Comparison of ENCODE assay signal across 15 cellular contexts in genomic region chr19:56148955-56149655, GRCh38. TPM values are rescaled to one million over a fixed set of nuclear protein-coding genes. Genes with fewer than 3 reads are reported as not detected.
DNase-seq lines count a peak whose midpoint lies in the region; ATAC-seq, FAIRE-seq and TF ChIP-seq lines count a peak whose summit lies in the region.
"Not testable (repeated sequence)": the region's sequence is repeated elsewhere in the genome, so short reads cannot be mapped to it uniquely, and the experiment has no call there.
"Had no signal": no experiment of that assay in that cellular context is flagged by ENCODE, and none has a peak within 500 bp of the region (broad histone marks: within the 10 kb centered on the region; RNA-seq: fewer than 3 reads in every experiment).

No MANE protein-coding gene starts in this region.

- CTCF ChIA-PET in A549 (lab: Yijun Ruan, JAX), result interaction anchor here (1.1 kb wide), 1 partner anchor 23 kb away, joined by 3 read pairs; no protein-coding TSS in a partner anchor
- CTCF ChIA-PET in WTC11 (lab: Charles Lee); HepG2 (lab: Yijun Ruan, JAX; ENCODE audit: low intra/inter-chr PET ratio, low total read pairs): not testable (repeated sequence)

- H3K27me3 ChIP-seq in heart right ventricle; HepG2 (ENCODE audit: control insufficient read depth in 1 of 2, insufficient read depth in 2 of 2, low read length in 2 of 2); osteoblast (ENCODE audit: insufficient read depth, low read length): not testable (repeated sequence)

- not testable (repeated sequence) for DNase-seq in A549 (ENCODE audit: low read depth in 1 of 2, low spot score in 1 of 2); WTC11 (ENCODE audit: low spot score); heart right ventricle; HepG2 (ENCODE audit: low spot score)
- peak; percentile 8 for DNase-seq in osteoblast (ENCODE audit: insufficient read length, low spot score, missing footprints)

- WGBS in A549 (ENCODE audit: missing lambda C conversion rate), result 86% methylated on average over 12 of the region's 12 CpGs
- WGBS in heart right ventricle, 2 donors, result 95 to 97% methylated on average over 12 of the region's 12 CpGs
- WGBS in HepG2 (ENCODE audit: low lambda C conversion rate), result 96% methylated on average over 12 of the region's 12 CpGs

- H4K20me1 ChIP-seq in HepG2 (ENCODE audit: insufficient read depth, low read length) (peaks cover 30% of the 10 kb centered on the region; the same call in 1 of the 2 replicates), osteoblast (ENCODE audit: insufficient read depth, low read length) (peaks cover 18% of the 10 kb centered on the region)

- not testable (repeated sequence) for H3K9me3 Mint-ChIP-seq in WTC11

- H3K4me1 Mint-ChIP-seq in WTC11, result peaks cover 19% of the 10 kb centered on the region

- intact Hi-C loops in heart right ventricle (cut with DNase I), result loop anchor here in 3 of 10 donors (5.0 to 10.0 kb wide), 2 partner anchors 42 to 166 kb away; partner anchors contain the start of gene ZSCAN5A (in 2 of the 3)
- intact Hi-C loops in HepG2 (cut with micrococcal nuclease; ENCODE audit: unreplicated experiment), result not testable (repeated sequence)

- H3K79me2 ChIP-seq in HepG2 (ENCODE audit: insufficient read depth, low read length) (peaks cover 48% of the 10 kb centered on the region), osteoblast (ENCODE audit: insufficient read depth, low read length) (peaks cover 20% of the 10 kb centered on the region)

- POLR2A ChIA-PET in A549 (lab: Yijun Ruan, JAX); WTC11 (lab: Charles Lee); HepG2 (lab: Yijun Ruan, JAX): not testable (repeated sequence)

- not testable (repeated sequence) for H3K27ac Mint-ChIP-seq in WTC11

- TF ChIP-seq RAD21 in A549 (conservative IDR thresholded peaks at IDR 0.05 in 1 of 2, IDR thresholded peaks at IDR 0.05 in 1 of 2); HepG2 (CRISPR knock-in tag; IDR thresholded peaks at IDR 0.05): not testable (repeated sequence)

- H3K27me3 Mint-ChIP-seq in WTC11 (ENCODE audit: low read depth), result not testable (repeated sequence)

- not testable (repeated sequence) for H3K9me3 ChIP-seq in A549; heart right ventricle; HepG2 (ENCODE audit: low read length); osteoblast (ENCODE audit: low read depth, low read length)

- H3K4me2 ChIP-seq in A549; HepG2 (ENCODE audit: low read depth, low read length); osteoblast (ENCODE audit: insufficient read depth, low read length): not testable (repeated sequence)

- not testable (repeated sequence) for H3K4me1 ChIP-seq in A549; osteoblast (ENCODE audit: insufficient read depth, low read length)
- peaks cover 0 to 26% (median 4%) of the 10 kb centered on the region in 9 donors for H3K4me1 ChIP-seq in heart right ventricle
- H3K4me1 ChIP-seq in HepG2 (ENCODE audit: insufficient read depth, low read length), result peaks cover 40% of the 10 kb centered on the region

- not testable (repeated sequence) for H3K4me3 ChIP-seq in A549; heart right ventricle; HepG2 (replicated peaks in 1 of 3; ENCODE audit: insufficient read depth in 1 of 3, low read depth in 2 of 3, low read length in 3 of 3); osteoblast (ENCODE audit: insufficient read depth, low read length)

- H3K27ac ChIP-seq in A549; HepG2 (ENCODE audit: extremely low read length, insufficient read depth, low read length); osteoblast (ENCODE audit: low read depth, low read length): not testable (repeated sequence)
- H3K27ac ChIP-seq in heart right ventricle, result peak overlapping the region in 6 of 10 donors; percentile 25 to 74 (median 60)

- H3K4me3 Mint-ChIP-seq in WTC11, result not testable (repeated sequence)

- in situ Hi-C loops in HepG2 (cut with HindIII; ENCODE audit: extremely low pct_ligation_motif_present, low pct_unique_long_range_greater_than_20kb), result not testable (repeated sequence)

- H3K36me3 Mint-ChIP-seq in WTC11, result peaks cover 33% of the 10 kb centered on the region

- not testable (repeated sequence) for BruUV-seq in HepG2 (replicated peaks; lab: Mats Ljungman, UMichigan)

- not testable (repeated sequence) for TF ChIP-seq CTCF in A549 (IDR thresholded peaks at IDR 0.05); WTC11 (IDR thresholded peaks at IDR 0.05); heart right ventricle (IDR thresholded peaks at IDR 0.05); HepG2 (CRISPR knock-in tag; IDR thresholded peaks at IDR 0.05); osteoblast (IDR thresholded peaks at IDR 0.05; ENCODE audit: extremely low read depth, low read depth, low read length)

- ATAC-seq in A549, WTC11, heart right ventricle, HepG2: not testable (repeated sequence)

- FAIRE-seq in A549 (lab: Jason Lieb, UNC); HepG2 (lab: Jason Lieb, UNC): not testable (repeated sequence)

- not testable (repeated sequence) for H2AFZ ChIP-seq in HepG2 (ENCODE audit: low read length); osteoblast (ENCODE audit: low read length)

- TF ChIP-seq POLR2A in A549 (IDR thresholded peaks at IDR 0.05; ENCODE audit: low read length); HepG2 (IDR thresholded peaks at IDR 0.05; ENCODE audit: insufficient read depth in 1 of 2, low read depth in 2 of 2, low read length in 2 of 2): not testable (repeated sequence)

- TF ChIP-seq EP300 in A549 (IDR thresholded peaks at IDR 0.05); HepG2 (IDR thresholded peaks at IDR 0.05; ENCODE audit: low read depth in 2 of 2, low read length in 2 of 2); HepG2 (CRISPR knock-in tag; IDR thresholded peaks at IDR 0.05; ENCODE audit: borderline replicate concordance): not testable (repeated sequence)

- H3K36me3 ChIP-seq in heart right ventricle, result peaks cover 0 to 45% (median 0%) of the 10 kb centered on the region in 9 donors
- peaks cover 10 to 50% of the 10 kb centered on the region in 2 experiments; a peak in 4 of 5 replicates for H3K36me3 ChIP-seq in HepG2 (replicated peaks in 1 of 2; ENCODE audit: control insufficient read depth in 1 of 2, insufficient read depth in 2 of 2, low read length in 2 of 2)
- not testable (repeated sequence) for H3K36me3 ChIP-seq in osteoblast (ENCODE audit: insufficient read depth, low read length)

- not testable (repeated sequence) for H3K9ac ChIP-seq in HepG2 (ENCODE audit: insufficient read depth, low read depth, low read length)

RNA-seq across cellular contexts. Expression of gene ZNF444, which starts 8.0 kb away (rescaled TPM):
- polyA plus RNA-seq in A549 (2011; rRNA removed), result 10.5 and 16.5 TPM in 2 replicates
- 25.2 and 37.2 TPM in 2 replicates for polyA plus RNA-seq in A549 (2012; cell fraction: cytosol; rRNA removed)
- 65.0 and 72.7 TPM in 2 replicates for polyA plus RNA-seq in A549 (2012; cell fraction: nucleus; rRNA removed)
- 23.1 to 26.2 TPM (median 25.5 TPM) in 3 replicates for polyA plus RNA-seq in A549 (2017; fragmentation: RNase III; extraction: RNeasy Plus Mini Kit Qiagen cat#74134 plus additional on column Dnase treatment)
- 15.4 and 15.6 TPM in 2 replicates for polyA minus RNA-seq in A549 (2011; rRNA and poly(A)+ RNA removed)
- total RNA-seq in WTC11 (2021), result 84.0 to 87.9 TPM (median 87.7 TPM) in 3 replicates
- total RNA-seq in heart right ventricle, result 10 to 100 TPM; 15.1 to 25.1 (median 22.2) TPM
- polyA plus RNA-seq in heart right ventricle, result 10 to 100 TPM; 22.8 to 25.6 TPM
- 24.4 and 30.3 TPM in 2 replicates for total RNA-seq in HepG2 (2016; rRNA removed; fragmentation: Illumina TruSeq; extraction: Trizol)
- 8.7 and 10.7 TPM in 2 replicates for total RNA-seq in HepG2 (2016; cell fraction: cytosol; rRNA removed; fragmentation: Illumina TruSeq; extraction: Trizol; ENCODE audit: low read depth)
- 24.3 and 28.9 TPM in 2 replicates for total RNA-seq in HepG2 (2016; cell fraction: insoluble cytoplasmic fraction; rRNA removed; fragmentation: Illumina TruSeq; extraction: Trizol)
- total RNA-seq in HepG2 (2016; cell fraction: membrane; rRNA removed; fragmentation: Illumina TruSeq; extraction: Trizol), result 18.5 and 19.0 TPM in 2 replicates
- 16.6 and 20.8 TPM in 2 replicates for total RNA-seq in HepG2 (2016; cell fraction: nucleus; rRNA removed; fragmentation: Illumina TruSeq; extraction: Trizol)
- polyA plus RNA-seq in HepG2 (2011; rRNA removed), result 27.4 and 34.2 TPM in 2 replicates
- 26.3 and 39.4 TPM in 2 replicates for polyA plus RNA-seq in HepG2 (2011; cell fraction: cytosol; rRNA removed)
- 141 and 147 TPM in 2 replicates for polyA plus RNA-seq in HepG2 (2011; cell fraction: nucleus; rRNA removed)
- 31.4 and 36.8 TPM in 2 replicates for polyA plus RNA-seq in HepG2 (2012)
- polyA plus RNA-seq in HepG2 (2016; cell fraction: cytosol; fragmentation: Illumina TruSeq; extraction: Trizol; ENCODE audit: low read depth), result 9.9 and 10.2 TPM in 2 replicates
- polyA plus RNA-seq in HepG2 (2016; cell fraction: insoluble cytoplasmic fraction; fragmentation: Illumina TruSeq; extraction: Trizol; ENCODE audit: low read depth), result 35.6 and 37.8 TPM in 2 replicates
- polyA plus RNA-seq in HepG2 (2016; cell fraction: membrane; fragmentation: Illumina TruSeq; extraction: Trizol; ENCODE audit: low read depth), result 15.1 and 15.7 TPM in 2 replicates
- 59.4 and 67.1 TPM in 2 replicates for polyA plus RNA-seq in HepG2 (2016; cell fraction: nucleus; fragmentation: Illumina TruSeq; extraction: Trizol; ENCODE audit: insufficient read depth, low read depth)
- polyA minus RNA-seq in HepG2 (2011; rRNA and poly(A)+ RNA removed; ENCODE audit: low replicate concordance), result 7.0 and 28.3 TPM in 2 replicates
- polyA minus RNA-seq in HepG2 (2011; cell fraction: cytosol; rRNA and poly(A)+ RNA removed), result 15.8 and 20.3 TPM in 2 replicates
- 11.1 and 17.4 TPM in 2 replicates for polyA minus RNA-seq in HepG2 (2011; cell fraction: nucleus; rRNA and poly(A)+ RNA removed)
- 13.0 and 16.6 TPM in 2 replicates for total RNA-seq in osteoblast

RNA-seq across cellular contexts. Expression of gene GALP, which starts 26.7 kb away (rescaled TPM):
- polyA plus RNA-seq in A549 (2011; rRNA removed), result not detected in 2 replicates
- not detected in 2 replicates for polyA plus RNA-seq in A549 (2012; cell fraction: cytosol; rRNA removed)
- not detected in 2 replicates for polyA plus RNA-seq in A549 (2012; cell fraction: nucleus; rRNA removed)
- polyA plus RNA-seq in A549 (2017; fragmentation: RNase III; extraction: RNeasy Plus Mini Kit Qiagen cat#74134 plus additional on column Dnase treatment), result not detected in 3 replicates
- not detected in 2 replicates for polyA minus RNA-seq in A549 (2011; rRNA and poly(A)+ RNA removed)
- not detected in 3 replicates for total RNA-seq in WTC11 (2021)
- not detected for total RNA-seq in heart right ventricle
- not detected for polyA plus RNA-seq in heart right ventricle
- not detected in 2 replicates for total RNA-seq in HepG2 (2016; rRNA removed; fragmentation: Illumina TruSeq; extraction: Trizol)
- total RNA-seq in HepG2 (2016; cell fraction: cytosol; rRNA removed; fragmentation: Illumina TruSeq; extraction: Trizol; ENCODE audit: low read depth), result not detected in 2 replicates
- not detected in 2 replicates for total RNA-seq in HepG2 (2016; cell fraction: insoluble cytoplasmic fraction; rRNA removed; fragmentation: Illumina TruSeq; extraction: Trizol)
- not detected in 2 replicates for total RNA-seq in HepG2 (2016; cell fraction: membrane; rRNA removed; fragmentation: Illumina TruSeq; extraction: Trizol)
- total RNA-seq in HepG2 (2016; cell fraction: nucleus; rRNA removed; fragmentation: Illumina TruSeq; extraction: Trizol), result not detected in 2 replicates
- polyA plus RNA-seq in HepG2 (2011; rRNA removed), result not detected in 2 replicates
- polyA plus RNA-seq in HepG2 (2011; cell fraction: cytosol; rRNA removed), result not detected in 2 replicates
- polyA plus RNA-seq in HepG2 (2011; cell fraction: nucleus; rRNA removed), result not detected in 2 replicates
- not detected in 2 replicates for polyA plus RNA-seq in HepG2 (2012)
- polyA plus RNA-seq in HepG2 (2016; cell fraction: cytosol; fragmentation: Illumina TruSeq; extraction: Trizol; ENCODE audit: low read depth), result not detected in 2 replicates
- not detected in 2 replicates for polyA plus RNA-seq in HepG2 (2016; cell fraction: insoluble cytoplasmic fraction; fragmentation: Illumina TruSeq; extraction: Trizol; ENCODE audit: low read depth)
- not detected in 2 replicates for polyA plus RNA-seq in HepG2 (2016; cell fraction: membrane; fragmentation: Illumina TruSeq; extraction: Trizol; ENCODE audit: low read depth)
- not detected in 2 replicates for polyA plus RNA-seq in HepG2 (2016; cell fraction: nucleus; fragmentation: Illumina TruSeq; extraction: Trizol; ENCODE audit: insufficient read depth, low read depth)
- polyA minus RNA-seq in HepG2 (2011; rRNA and poly(A)+ RNA removed; ENCODE audit: low replicate concordance), result not detected in 2 replicates
- polyA minus RNA-seq in HepG2 (2011; cell fraction: cytosol; rRNA and poly(A)+ RNA removed), result not detected in 2 replicates
- polyA minus RNA-seq in HepG2 (2011; cell fraction: nucleus; rRNA and poly(A)+ RNA removed), result not detected in 2 replicates
- total RNA-seq in osteoblast, result not detected in 2 replicates
- total RNA-seq: A172; A673; CD4-positive, alpha-beta memory T cell; CD4-positive, CD25-positive, alpha-beta regulatory T cell; CD8-positive, alpha-beta memory T cell; Daoy; G401; GM12878 had no signal
- polyA plus RNA-seq: AG04450; CD14-positive monocyte; CD4-positive, alpha-beta memory T cell; CD4-positive, CD25-positive, alpha-beta regulatory T cell; CD8-positive, alpha-beta memory T cell; GM12878 had no signal

RNA-seq across cellular contexts. Expression of gene ZNF787, which starts 28.0 kb away (rescaled TPM):
- polyA plus RNA-seq in A549 (2011; rRNA removed) (10.7 and 12.5 TPM in 2 replicates), A549 (2017; fragmentation: RNase III; extraction: RNeasy Plus Mini Kit Qiagen cat#74134 plus additional on column Dnase treatment) (35.1 to 39.3 TPM (median 36.7 TPM) in 3 replicates), heart right ventricle (10 to 100 TPM; 42.3 to 42.8 TPM), HepG2 (2011; rRNA removed) (15.1 and 23.1 TPM in 2 replicates)
- 30.2 and 54.5 TPM in 2 replicates for polyA plus RNA-seq in A549 (2012; cell fraction: cytosol; rRNA removed)
- 44.0 and 78.8 TPM in 2 replicates for polyA plus RNA-seq in A549 (2012; cell fraction: nucleus; rRNA removed)
- 7.8 and 9.9 TPM in 2 replicates for polyA minus RNA-seq in A549 (2011; rRNA and poly(A)+ RNA removed)
- total RNA-seq in WTC11 (2021) (60.8 to 62.9 TPM (median 62.0 TPM) in 3 replicates), heart right ventricle (10 to 100 TPM; 18.5 to 47.2 (median 25.7) TPM), HepG2 (2016; rRNA removed; fragmentation: Illumina TruSeq; extraction: Trizol) (35.6 and 42.8 TPM in 2 replicates), osteoblast (23.6 and 27.5 TPM in 2 replicates)
- 29.0 and 33.1 TPM in 2 replicates for total RNA-seq in HepG2 (2016; cell fraction: cytosol; rRNA removed; fragmentation: Illumina TruSeq; extraction: Trizol; ENCODE audit: low read depth)
- 34.7 and 46.1 TPM in 2 replicates for total RNA-seq in HepG2 (2016; cell fraction: insoluble cytoplasmic fraction; rRNA removed; fragmentation: Illumina TruSeq; extraction: Trizol)
- total RNA-seq in HepG2 (2016; cell fraction: membrane; rRNA removed; fragmentation: Illumina TruSeq; extraction: Trizol), result 62.2 and 73.5 TPM in 2 replicates
- total RNA-seq in HepG2 (2016; cell fraction: nucleus; rRNA removed; fragmentation: Illumina TruSeq; extraction: Trizol), result 17.6 and 21.2 TPM in 2 replicates
- 9.6 and 21.1 TPM in 2 replicates for polyA plus RNA-seq in HepG2 (2011; cell fraction: cytosol; rRNA removed)
- 24.0 and 30.1 TPM in 2 replicates for polyA plus RNA-seq in HepG2 (2011; cell fraction: nucleus; rRNA removed)
- polyA plus RNA-seq in HepG2 (2012), result 20.1 and 21.2 TPM in 2 replicates
- polyA plus RNA-seq in HepG2 (2016; cell fraction: cytosol; fragmentation: Illumina TruSeq; extraction: Trizol; ENCODE audit: low read depth), result 34.6 and 40.9 TPM in 2 replicates
- 47.2 and 47.3 TPM in 2 replicates for polyA plus RNA-seq in HepG2 (2016; cell fraction: insoluble cytoplasmic fraction; fragmentation: Illumina TruSeq; extraction: Trizol; ENCODE audit: low read depth)
- polyA plus RNA-seq in HepG2 (2016; cell fraction: membrane; fragmentation: Illumina TruSeq; extraction: Trizol; ENCODE audit: low read depth), result 55.5 and 74.3 TPM in 2 replicates
- polyA plus RNA-seq in HepG2 (2016; cell fraction: nucleus; fragmentation: Illumina TruSeq; extraction: Trizol; ENCODE audit: insufficient read depth, low read depth), result 38.1 and 41.9 TPM in 2 replicates
- polyA minus RNA-seq in HepG2 (2011; rRNA and poly(A)+ RNA removed; ENCODE audit: low replicate concordance), result 11.1 and 37.8 TPM in 2 replicates
- 24.6 and 29.7 TPM in 2 replicates for polyA minus RNA-seq in HepG2 (2011; cell fraction: cytosol; rRNA and poly(A)+ RNA removed)
- polyA minus RNA-seq in HepG2 (2011; cell fraction: nucleus; rRNA and poly(A)+ RNA removed), result 9.8 and 11.8 TPM in 2 replicates

RNA-seq across cellular contexts. Expression of gene ZSCAN5B, which starts 48.5 kb away (rescaled TPM):
- polyA plus RNA-seq in A549 (2011; rRNA removed) (0.07 TPM in 1 of 2 replicates, not detected in the other), A549 (2017; fragmentation: RNase III; extraction: RNeasy Plus Mini Kit Qiagen cat#74134 plus additional on column Dnase treatment) (not detected in 3 replicates), heart right ventricle (under 1 TPM in 1 of 2 donors, not detected in 1; 0.06 TPM), HepG2 (2011; rRNA removed) (not detected in 2 replicates)
- not detected in 2 replicates for polyA plus RNA-seq in A549 (2012; cell fraction: cytosol; rRNA removed)
- polyA plus RNA-seq in A549 (2012; cell fraction: nucleus; rRNA removed), result not detected in 2 replicates
- 0.62 TPM in 1 of 2 replicates, not detected in the other for polyA minus RNA-seq in A549 (2011; rRNA and poly(A)+ RNA removed)
- total RNA-seq in WTC11 (2021) (not detected in 3 replicates), heart right ventricle (not detected), HepG2 (2016; rRNA removed; fragmentation: Illumina TruSeq; extraction: Trizol) (not detected in 2 replicates), osteoblast (under 0.01 TPM in 1 of 2 replicates, not detected in the other)
- not detected in 2 replicates for total RNA-seq in HepG2 (2016; cell fraction: cytosol; rRNA removed; fragmentation: Illumina TruSeq; extraction: Trizol; ENCODE audit: low read depth)
- total RNA-seq in HepG2 (2016; cell fraction: insoluble cytoplasmic fraction; rRNA removed; fragmentation: Illumina TruSeq; extraction: Trizol), result not detected in 2 replicates
- total RNA-seq in HepG2 (2016; cell fraction: membrane; rRNA removed; fragmentation: Illumina TruSeq; extraction: Trizol), result not detected in 2 replicates
- not detected in 2 replicates for total RNA-seq in HepG2 (2016; cell fraction: nucleus; rRNA removed; fragmentation: Illumina TruSeq; extraction: Trizol)
- polyA plus RNA-seq in HepG2 (2011; cell fraction: cytosol; rRNA removed), result 0.05 TPM in 1 of 2 replicates, not detected in the other
- polyA plus RNA-seq in HepG2 (2011; cell fraction: nucleus; rRNA removed), result not detected in 2 replicates
- polyA plus RNA-seq in HepG2 (2012), result not detected in 2 replicates
- 0.06 TPM in 1 of 2 replicates, not detected in the other for polyA plus RNA-seq in HepG2 (2016; cell fraction: cytosol; fragmentation: Illumina TruSeq; extraction: Trizol; ENCODE audit: low read depth)
- polyA plus RNA-seq in HepG2 (2016; cell fraction: insoluble cytoplasmic fraction; fragmentation: Illumina TruSeq; extraction: Trizol; ENCODE audit: low read depth), result not detected in 2 replicates
- polyA plus RNA-seq in HepG2 (2016; cell fraction: membrane; fragmentation: Illumina TruSeq; extraction: Trizol; ENCODE audit: low read depth), result not detected in 2 replicates
- not detected in 2 replicates for polyA plus RNA-seq in HepG2 (2016; cell fraction: nucleus; fragmentation: Illumina TruSeq; extraction: Trizol; ENCODE audit: insufficient read depth, low read depth)
- polyA minus RNA-seq in HepG2 (2011; rRNA and poly(A)+ RNA removed; ENCODE audit: low replicate concordance), result 0.32 TPM in 1 of 2 replicates, not detected in the other
- not detected in 2 replicates for polyA minus RNA-seq in HepG2 (2011; cell fraction: cytosol; rRNA and poly(A)+ RNA removed)
- polyA minus RNA-seq in HepG2 (2011; cell fraction: nucleus; rRNA and poly(A)+ RNA removed), result not detected in 2 replicates
- total RNA-seq: A172; A673; CD4-positive, alpha-beta memory T cell; CD4-positive, CD25-positive, alpha-beta regulatory T cell; CD8-positive, alpha-beta memory T cell; Daoy; G401; GM12878 had no signal
- polyA plus RNA-seq: AG04450; CD14-positive monocyte; CD4-positive, alpha-beta memory T cell; CD4-positive, CD25-positive, alpha-beta regulatory T cell; CD8-positive, alpha-beta memory T cell had no signal

RNA-seq across cellular contexts. Expression of gene ZSCAN5C, which starts 53.0 kb away (rescaled TPM):
- polyA plus RNA-seq in A549 (2011; rRNA removed) (not detected in 2 replicates), A549 (2017; fragmentation: RNase III; extraction: RNeasy Plus Mini Kit Qiagen cat#74134 plus additional on column Dnase treatment) (not detected in 3 replicates), heart right ventricle (not detected), HepG2 (2011; rRNA removed) (not detected in 2 replicates)
- polyA plus RNA-seq in A549 (2012; cell fraction: cytosol; rRNA removed), result not detected in 2 replicates
- not detected in 2 replicates for polyA plus RNA-seq in A549 (2012; cell fraction: nucleus; rRNA removed)
- polyA minus RNA-seq in A549 (2011; rRNA and poly(A)+ RNA removed), result not detected in 2 replicates
- total RNA-seq in WTC11 (2021) (not detected in 3 replicates), heart right ventricle (not detected), HepG2 (2016; rRNA removed; fragmentation: Illumina TruSeq; extraction: Trizol) (not detected in 2 replicates), osteoblast (not detected in 2 replicates)
- total RNA-seq in HepG2 (2016; cell fraction: cytosol; rRNA removed; fragmentation: Illumina TruSeq; extraction: Trizol; ENCODE audit: low read depth), result not detected in 2 replicates
- total RNA-seq in HepG2 (2016; cell fraction: insoluble cytoplasmic fraction; rRNA removed; fragmentation: Illumina TruSeq; extraction: Trizol), result not detected in 2 replicates
- not detected in 2 replicates for total RNA-seq in HepG2 (2016; cell fraction: membrane; rRNA removed; fragmentation: Illumina TruSeq; extraction: Trizol)
- not detected in 2 replicates for total RNA-seq in HepG2 (2016; cell fraction: nucleus; rRNA removed; fragmentation: Illumina TruSeq; extraction: Trizol)
- not detected in 2 replicates for polyA plus RNA-seq in HepG2 (2011; cell fraction: cytosol; rRNA removed)
- not detected in 2 replicates for polyA plus RNA-seq in HepG2 (2011; cell fraction: nucleus; rRNA removed)
- polyA plus RNA-seq in HepG2 (2012), result not detected in 2 replicates
- not detected in 2 replicates for polyA plus RNA-seq in HepG2 (2016; cell fraction: cytosol; fragmentation: Illumina TruSeq; extraction: Trizol; ENCODE audit: low read depth)
- polyA plus RNA-seq in HepG2 (2016; cell fraction: insoluble cytoplasmic fraction; fragmentation: Illumina TruSeq; extraction: Trizol; ENCODE audit: low read depth), result not detected in 2 replicates
- polyA plus RNA-seq in HepG2 (2016; cell fraction: membrane; fragmentation: Illumina TruSeq; extraction: Trizol; ENCODE audit: low read depth), result not detected in 2 replicates
- not detected in 2 replicates for polyA plus RNA-seq in HepG2 (2016; cell fraction: nucleus; fragmentation: Illumina TruSeq; extraction: Trizol; ENCODE audit: insufficient read depth, low read depth)
- polyA minus RNA-seq in HepG2 (2011; rRNA and poly(A)+ RNA removed; ENCODE audit: low replicate concordance), result not detected in 2 replicates
- polyA minus RNA-seq in HepG2 (2011; cell fraction: cytosol; rRNA and poly(A)+ RNA removed), result not detected in 2 replicates
- polyA minus RNA-seq in HepG2 (2011; cell fraction: nucleus; rRNA and poly(A)+ RNA removed), result not detected in 2 replicates
- total RNA-seq: A172; A673; CD4-positive, alpha-beta memory T cell; CD4-positive, CD25-positive, alpha-beta regulatory T cell; CD8-positive, alpha-beta memory T cell; Daoy; G401; GM12878 had no signal
- polyA plus RNA-seq: AG04450; CD14-positive monocyte; CD4-positive, alpha-beta memory T cell; CD4-positive, CD25-positive, alpha-beta regulatory T cell; CD8-positive, alpha-beta memory T cell; GM12878 had no signal
